8 cellular contexts compared by ENCODE assay signal in genomic region chr5:14108170-14108996, GRCh38. TPM values are rescaled to one million over a fixed set of nuclear protein-coding genes. Genes with fewer than 3 reads are reported as not detected.
DNase-seq lines count a peak whose midpoint lies in the region; ATAC-seq and TF ChIP-seq lines count a peak whose summit lies in the region.

No MANE protein-coding gene starts in this region.

- no peaks in the 10 kb centered on the region for H3K36me3 Mint-ChIP-seq in activated naive CD8-positive, alpha-beta T cell treated with anti-CD3 and anti-CD28 coated beads, Interleukin-2, amount 10 ng/mL, durations not matched to agents 7 days and 5 days

- TF ChIP-seq CTCF in prostate gland (IDR thresholded peaks at IDR 0.05), result peak in 3 of 4 experiments; percentile 29 to 52 (median 44)

- POLR2A ChIA-PET in activated naive CD8-positive, alpha-beta T cell treated with anti-CD3 and anti-CD28 coated beads, Interleukin-2, amount 10 ng/mL, durations not matched to agents 7 days and 5 days (lab: Charles Lee), result no interaction called here

- no peaks in the 10 kb centered on the region for H3K9me3 ChIP-seq in prostate gland

- no peaks in the 10 kb centered on the region for H3K9me3 Mint-ChIP-seq in activated naive CD8-positive, alpha-beta T cell treated with anti-CD3 and anti-CD28 coated beads, Interleukin-2, amount 10 ng/mL, durations not matched to agents 7 days and 5 days

- TF ChIP-seq POLR2A in prostate gland (IDR thresholded peaks at IDR 0.05), result no peak

- ATAC-seq in GM19351 (IDR thresholded peaks at IDR 0.05; ENCODE audit: unreplicated experiment) (peak; percentile 70), HG03342 (IDR thresholded peaks at IDR 0.05; ENCODE audit: unreplicated experiment) (peak; percentile 72), left ventricle myocardium superior (peak; percentile 91)
- ATAC-seq in activated naive CD8-positive, alpha-beta T cell treated with anti-CD3 and anti-CD28 coated beads, Interleukin-2, amount 10 ng/mL, durations not matched to agents 7 days and 5 days (ENCODE audit: low read depth), result peak; percentile 58

- 44% methylated on average over 21 of the region's 21 CpGs for WGBS in prostate gland

- DNase-seq in DMS53 treated with DMSO at 0.1 percent for 48 hours (lab: John Stamatoyannopoulos, UW; ENCODE audit: unreplicated experiment) (peak; percentile 76), NCI-H510A treated with DMSO at 0.1 percent for 48 hours (lab: John Stamatoyannopoulos, UW) (peak; percentile 85), left ventricle myocardium superior (peak; percentile 51), prostate gland (ENCODE audit: low spot score) (peak; percentile 30)
- DNase-seq in activated naive CD8-positive, alpha-beta T cell treated with anti-CD3 and anti-CD28 coated beads, Interleukin-2, amount 10 ng/mL, durations not matched to agents 7 days and 5 days, result no peak
- DNase-seq in stimulated activated CD4-positive, alpha-beta T cell treated with anti-CD3 and anti-CD28 coated beads, Interleukin-4, amount 100 ng/mL, for 24 hours, result no peak

- no peak overlapping the region for H3K4me3 Mint-ChIP-seq in activated naive CD8-positive, alpha-beta T cell treated with anti-CD3 and anti-CD28 coated beads, Interleukin-2, amount 10 ng/mL, durations not matched to agents 7 days and 5 days

- H3K4me1 Mint-ChIP-seq in activated naive CD8-positive, alpha-beta T cell treated with anti-CD3 and anti-CD28 coated beads, Interleukin-2, amount 10 ng/mL, durations not matched to agents 7 days and 5 days, result peaks cover 9% of the 10 kb centered on the region

- intact Hi-C loops in left ventricle myocardium superior (cut with micrococcal nuclease), result loop anchor here (5.0 kb wide), 1 partner anchor 164 kb away; no protein-coding TSS in a partner anchor
- intact Hi-C loops in prostate gland (cut with DNase I), result loop anchor here (10.0 kb wide), 1 partner anchor 74 kb away; no protein-coding TSS in a partner anchor

- H3K27me3 Mint-ChIP-seq in activated naive CD8-positive, alpha-beta T cell treated with anti-CD3 and anti-CD28 coated beads, Interleukin-2, amount 10 ng/mL, durations not matched to agents 7 days and 5 days, result peaks cover 10% of the 10 kb centered on the region

- H3K4me1 ChIP-seq in prostate gland (replicated peaks), result no peaks in the 10 kb centered on the region

- no peak overlapping the region for H3K4me3 ChIP-seq in prostate gland

- H3K27ac Mint-ChIP-seq in activated naive CD8-positive, alpha-beta T cell treated with anti-CD3 and anti-CD28 coated beads, Interleukin-2, amount 10 ng/mL, durations not matched to agents 7 days and 5 days, result no peak overlapping the region

- no peak overlapping the region for H3K27ac ChIP-seq in prostate gland

- no peaks in the 10 kb centered on the region for H3K36me3 ChIP-seq in prostate gland

- H3K27me3 ChIP-seq in prostate gland (replicated peaks; ENCODE audit: insufficient read depth), result no peaks in the 10 kb centered on the region

RNA-seq across cellular contexts. Expression of gene TRIO, which starts 34.8 kb away (rescaled TPM):
- 1 to 10 TPM; 7.7 to 7.9 TPM for total RNA-seq in activated naive CD8-positive, alpha-beta T cell treated with anti-CD3 and anti-CD28 coated beads, Interleukin-2, amount 10 ng/mL, durations not matched to agents 7 days and 5 days
- total RNA-seq in left ventricle myocardium superior (57.0 TPM), prostate gland (100 to 1,000 TPM in 1 of 2 donors, 10 to 100 TPM in 1; 90.3 to 197 TPM)

Comparison
In these comparisons a context has a peak if more than half of its experiments do, and no peak if none do; other contexts are left out.
1. DNase-seq: peak in DMS53 treated with DMSO at 0.1 percent for 48 hours (single experiment), NCI-H510A treated with DMSO at 0.1 percent for 48 hours (single experiment), left ventricle myocardium superior (single experiment) and prostate gland (single experiment); none in activated naive CD8-positive, alpha-beta T cell treated with anti-CD3 and anti-CD28 coated beads, Interleukin-2, amount 10 ng/mL, durations not matched to agents 7 days and 5 days (single experiment) and stimulated activated CD4-positive, alpha-beta T cell treated with anti-CD3 and anti-CD28 coated beads, Interleukin-4, amount 100 ng/mL, for 24 hours (single experiment).
2. Peak in every context shown above with its lines, with median percentiles within 50 percentile points of each other: ATAC-seq.